15 cellular contexts compared by ENCODE assay signal in genomic region chr9:128369024-128369706, GRCh38.
"Had no signal": no experiment of that assay in that cellular context is flagged by ENCODE, and none has a peak within 500 bp of the region (broad histone marks: within the 10 kb centered on the region; RNA-seq: fewer than 3 reads in every experiment).

No MANE protein-coding gene starts in this region.

- DNase-seq: anterior cingulate cortex; foreskin keratinocyte; head of caudate nucleus; mammary epithelial cell; natural killer cell; psoas muscle; SK-N-SH; spleen; stimulated activated CD4-positive, alpha-beta T cell treated with anti-CD3 and anti-CD28 coated beads, Interleukin-1b, Interleukin-23, amount 100 ng/mL, for 48 hours; upper lobe of left lung had no signal

- H3K27me3 ChIP-seq: breast epithelium, foreskin keratinocyte, spleen, upper lobe of left lung had no signal

- H3K9me2 ChIP-seq: SK-N-SH had no signal

- H3K9me3 ChIP-seq: breast epithelium, psoas muscle, SK-N-SH, spleen, upper lobe of left lung had no signal

- H3K4me3 Mint-ChIP-seq: natural killer cell; stimulated activated memory B cell treated with anti-CD40 and anti-IgM and Interleukin-4, amounts not matched to agents 10 μg/mL and 1 μg/mL and 100 μg/mL, for 72 hours had no signal

- H3K36me3 ChIP-seq: breast epithelium, upper lobe of left lung had no signal

- H3K9me3 Mint-ChIP-seq: activated naive CD4-positive, alpha-beta T cell treated with anti-CD3 and anti-CD28 coated beads, Interleukin-2, amount 50 U/mL, for 72 hours; natural killer cell; stimulated activated memory B cell treated with anti-CD40 and anti-IgM and Interleukin-4, amounts not matched to agents 10 μg/mL and 1 μg/mL and 100 μg/mL, for 72 hours had no signal

- H3K36me3 Mint-ChIP-seq: natural killer cell had no signal

- H3K27ac Mint-ChIP-seq: activated naive CD4-positive, alpha-beta T cell treated with anti-CD3 and anti-CD28 coated beads, Interleukin-2, amount 50 U/mL, for 72 hours had no signal

- ATAC-seq: activated CD4-positive, CD25-positive, alpha-beta regulatory T cell treated with anti-CD3 and anti-CD28 coated beads, Interleukin-2, amount 50 U/mL, for 24 hours; activated naive CD4-positive, alpha-beta T cell treated with anti-CD3 and anti-CD28 coated beads, Interleukin-2, amount 50 U/mL, for 72 hours; foreskin keratinocyte; natural killer cell; psoas muscle; sciatic nerve; stimulated activated memory B cell treated with anti-CD40 and anti-IgM and Interleukin-4, amounts not matched to agents 10 μg/mL and 1 μg/mL and 100 μg/mL, for 72 hours had no signal

- H3K4me3 ChIP-seq: breast epithelium, psoas muscle, upper lobe of left lung had no signal

- H3K27ac ChIP-seq: breast epithelium, foreskin keratinocyte had no signal
